Comparison of ENCODE assay signal across 20 cellular contexts in the genomic region with DNA sequence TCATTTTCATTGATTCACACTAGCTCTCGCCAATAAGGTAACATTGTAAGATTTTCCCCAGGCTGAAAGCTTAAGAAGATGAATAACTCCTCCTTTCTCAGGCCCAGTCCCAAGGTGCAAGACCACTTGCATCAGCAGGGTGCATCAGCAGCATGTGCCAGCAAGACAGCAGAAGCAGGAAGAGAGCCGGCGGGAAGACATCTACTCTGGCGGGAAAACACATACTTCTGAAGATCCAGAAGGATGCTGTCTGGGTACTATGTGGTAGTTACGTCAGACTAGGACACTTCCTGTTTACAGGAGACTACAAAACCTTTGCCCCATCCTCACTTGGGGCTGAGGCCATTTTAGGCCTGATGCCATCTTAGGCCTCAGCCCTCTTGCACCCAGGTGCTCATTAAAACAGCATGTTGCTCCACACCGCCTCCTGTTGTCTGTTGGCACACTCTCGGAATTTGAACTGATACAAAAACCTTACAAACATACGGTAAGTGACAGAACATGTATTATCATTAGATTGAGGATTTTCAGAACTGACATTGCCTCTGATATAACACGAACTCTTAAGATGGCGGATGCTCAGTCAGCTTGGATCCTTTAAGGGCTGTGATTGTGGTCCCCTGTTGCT.
DNase-seq lines count a peak whose midpoint lies in the region; ATAC-seq and TF ChIP-seq lines count a peak whose summit lies in the region.
"Had no signal": no experiment of that assay in that cellular context is flagged by ENCODE, and none has a peak within 500 bp of the region (broad histone marks: within the 10 kb centered on the region; RNA-seq: fewer than 3 reads in every experiment).

No MANE protein-coding gene starts in this region.

- H3F3A ChIP-seq in neural progenitor cell (ENCODE audit: low read depth): no peaks in the 10 kb centered on the region

- peak overlapping the region; percentile 55; the same call in 1 of the 2 replicates for H2AFZ ChIP-seq in DND-41 (ENCODE audit: low read depth, low read length)
- peak overlapping the region; percentile 50 for H2AFZ ChIP-seq in neural progenitor cell (replicated peaks)
- H2AFZ ChIP-seq: PC-9 had no signal

- no peak overlapping the region for H3K4me3 ChIP-seq in DND-41 (ENCODE audit: low read depth in 1 of 2, low read length in 2 of 2)
- no peak overlapping the region for H3K4me3 ChIP-seq in RWPE2 (ENCODE audit: severe bottlenecking)
- no peak overlapping the region for H3K4me3 ChIP-seq in endodermal cell (ENCODE audit: low read length)
- H3K4me3 ChIP-seq in neural progenitor cell: no peak overlapping the region
- no peak overlapping the region for H3K4me3 ChIP-seq in tibial nerve
- H3K4me3 ChIP-seq: PC-9, SJCRH30 had no signal

- no peaks in the 10 kb centered on the region for H3K9me3 ChIP-seq in DND-41 (ENCODE audit: insufficient read depth, low read length, severe bottlenecking)
- no peaks in the 10 kb centered on the region for H3K9me3 ChIP-seq in RWPE2 (ENCODE audit: severe bottlenecking)
- H3K9me3 ChIP-seq in endodermal cell (ENCODE audit: control insufficient read depth, low read length): no peaks in the 10 kb centered on the region
- H3K9me3 ChIP-seq in neural progenitor cell (ENCODE audit: low read depth): no peaks in the 10 kb centered on the region
- no peaks in the 10 kb centered on the region for H3K9me3 ChIP-seq in tibial nerve
- H3K9me3 ChIP-seq: SJCRH30 had no signal

- H3K79me2 ChIP-seq in DND-41 (ENCODE audit: insufficient read depth, low read length) (no peaks in the 10 kb centered on the region), neural progenitor cell (ENCODE audit: low read depth) (no peaks in the 10 kb centered on the region)

- no peaks in the 10 kb centered on the region for H3K27me3 ChIP-seq in DND-41 (ENCODE audit: insufficient read depth, low read length, poor library complexity)
- H3K27me3 ChIP-seq in RWPE2 (ENCODE audit: insufficient read depth, poor library complexity, severe bottlenecking): no peaks in the 10 kb centered on the region
- H3K27me3 ChIP-seq in endodermal cell (ENCODE audit: control insufficient read depth, insufficient read depth, low read length, poor library complexity, severe bottlenecking): no peaks in the 10 kb centered on the region
- no peaks in the 10 kb centered on the region for H3K27me3 ChIP-seq in neural progenitor cell
- no peaks in the 10 kb centered on the region for H3K27me3 ChIP-seq in tibial nerve
- H3K27me3 ChIP-seq: SJCRH30 had no signal

- TF ChIP-seq CTCF in DND-41 (IDR thresholded peaks at IDR 0.05; ENCODE audit: borderline replicate concordance, extremely low read depth, low read length, poor library complexity, severe bottlenecking) (peak; percentile 13), RWPE2 (IDR thresholded peaks at IDR 0.05; ENCODE audit: poor library complexity, severe bottlenecking) (no peak), endodermal cell (conservative IDR thresholded peaks at IDR 0.05) (peak; percentile 36), neural progenitor cell (IDR thresholded peaks at IDR 0.05) (no peak), tibial nerve (IDR thresholded peaks at IDR 0.05) (no peak)

- H3K9me3 Mint-ChIP-seq in endodermal cell: peaks cover 16% of the 10 kb centered on the region
- peaks cover 5% of the 10 kb centered on the region for H3K9me3 Mint-ChIP-seq in neural progenitor cell

- ATAC-seq in DND-41 (ENCODE audit: insufficient read depth, low read depth): no peak
- no peak for ATAC-seq in RWPE2 (ENCODE audit: low read depth)
- no peak for ATAC-seq in HG03196 (IDR thresholded peaks at IDR 0.05; ENCODE audit: unreplicated experiment)
- no peak for ATAC-seq in GM18909 (IDR thresholded peaks at IDR 0.05; ENCODE audit: poor library complexity, unreplicated experiment)
- ATAC-seq: HCT116 had no signal

- H3K27ac Mint-ChIP-seq in endodermal cell (no peak overlapping the region), neural progenitor cell (no peak overlapping the region)

- H3K36me3 Mint-ChIP-seq in endodermal cell (ENCODE audit: low read depth): no peaks in the 10 kb centered on the region
- no peaks in the 10 kb centered on the region for H3K36me3 Mint-ChIP-seq in neural progenitor cell

- H3K4me3 Mint-ChIP-seq in endodermal cell (no peak overlapping the region), neural progenitor cell (no peak overlapping the region)

- H3K36me3 ChIP-seq in DND-41 (ENCODE audit: insufficient read depth, low read length) (no peaks in the 10 kb centered on the region), RWPE2 (ENCODE audit: low read depth) (no peaks in the 10 kb centered on the region), endodermal cell (ENCODE audit: control insufficient read depth, insufficient read depth, low read length) (no peaks in the 10 kb centered on the region), neural progenitor cell (no peaks in the 10 kb centered on the region), tibial nerve (no peaks in the 10 kb centered on the region)
- H3K36me3 ChIP-seq: SJCRH30 had no signal

- H4K20me1 ChIP-seq in DND-41 (ENCODE audit: insufficient read depth, low read length): no peaks in the 10 kb centered on the region
- H4K20me1 ChIP-seq in neural progenitor cell (ENCODE audit: low read depth): no peaks in the 10 kb centered on the region

- DNase-seq in DND-41 (no peak), RWPE2 (ENCODE audit: low spot score) (no peak), endodermal cell (no peak), neural progenitor cell (ENCODE audit: low spot score) (no peak), inferior parietal cortex (ENCODE audit: extremely low spot score) (no peak), tibial nerve (ENCODE audit: low spot score in 2 of 2) (no peak)
- DNase-seq: C1 segment of cervical spinal cord, DMS79 treated with DMSO at 0.1 percent for 48 hours, KBM-7, NCI-H1694 treated with DMSO at 0.1 percent for 48 hours, NCI-H2107, NCI-H226, NCI-H524, PC-9, SJCRH30, SW 1271 had no signal

- WGBS in endodermal cell (ENCODE audit: insufficient coverage in 1 of 2, insufficient read length in 1 of 2), 2 experiments: 96 to 97% methylated on average over 10 of the region's 10 CpGs
- 97 to 99% methylated on average over 10 of the region's 10 CpGs for WGBS in tibial nerve, 2 donors

- no peak overlapping the region for H3K4me2 ChIP-seq in DND-41 (ENCODE audit: insufficient read depth, low read length)
- H3K4me2 ChIP-seq in neural progenitor cell: no peak overlapping the region
- H3K4me2 ChIP-seq: PC-9 had no signal

- TF ChIP-seq POLR2A in tibial nerve (IDR thresholded peaks at IDR 0.05): no peak

- H3K4me1 ChIP-seq in DND-41 (ENCODE audit: insufficient read depth, low read length) (no peaks in the 10 kb centered on the region), RWPE2 (ENCODE audit: insufficient read depth, poor library complexity, severe bottlenecking) (peaks cover 22% of the 10 kb centered on the region), endodermal cell (ENCODE audit: control insufficient read depth, insufficient read depth, low read length) (no peaks in the 10 kb centered on the region), neural progenitor cell (no peaks in the 10 kb centered on the region), tibial nerve (no peaks in the 10 kb centered on the region)
- H3K4me1 ChIP-seq: SJCRH30 had no signal

- H3K4me1 Mint-ChIP-seq in endodermal cell (peaks cover 6% of the 10 kb centered on the region), neural progenitor cell (no peaks in the 10 kb centered on the region)

- no peak for TF ChIP-seq EP300 in tibial nerve (IDR thresholded peaks at IDR 0.05)

- no peak overlapping the region for H3K27ac ChIP-seq in DND-41 (ENCODE audit: low read length)
- peak overlapping the region; percentile 79 for H3K27ac ChIP-seq in RWPE2 (ENCODE audit: poor library complexity, severe bottlenecking)
- H3K27ac ChIP-seq in endodermal cell (ENCODE audit: low read depth, low read length): no peak overlapping the region
- H3K27ac ChIP-seq in neural progenitor cell: no peak overlapping the region
- H3K27ac ChIP-seq in tibial nerve: no peak overlapping the region
- H3K27ac ChIP-seq: PC-9, RWPE1, SJCRH30 had no signal

- no peak overlapping the region for H3K9ac ChIP-seq in DND-41 (ENCODE audit: low read depth, low read length)
- H3K9ac ChIP-seq in endodermal cell (ENCODE audit: extremely low read depth, low read length, poor library complexity, severe bottlenecking): no peak overlapping the region
- H3K9ac ChIP-seq in neural progenitor cell: no peak overlapping the region

- H3K27me3 Mint-ChIP-seq in endodermal cell (ENCODE audit: insufficient read depth) (no peaks in the 10 kb centered on the region), neural progenitor cell (ENCODE audit: insufficient read depth, low read depth) (no peaks in the 10 kb centered on the region)

Comparison
In these comparisons a context has a peak if more than half of its experiments do, and no peak if none do; other contexts are left out.
1. CTCF ChIP-seq: peak in DND-41 (single experiment) and endodermal cell (single experiment); none in RWPE2 (single experiment), neural progenitor cell (single experiment) and tibial nerve (0 of 5).